14 cellular contexts compared by ENCODE assay signal in the genomic region with DNA sequence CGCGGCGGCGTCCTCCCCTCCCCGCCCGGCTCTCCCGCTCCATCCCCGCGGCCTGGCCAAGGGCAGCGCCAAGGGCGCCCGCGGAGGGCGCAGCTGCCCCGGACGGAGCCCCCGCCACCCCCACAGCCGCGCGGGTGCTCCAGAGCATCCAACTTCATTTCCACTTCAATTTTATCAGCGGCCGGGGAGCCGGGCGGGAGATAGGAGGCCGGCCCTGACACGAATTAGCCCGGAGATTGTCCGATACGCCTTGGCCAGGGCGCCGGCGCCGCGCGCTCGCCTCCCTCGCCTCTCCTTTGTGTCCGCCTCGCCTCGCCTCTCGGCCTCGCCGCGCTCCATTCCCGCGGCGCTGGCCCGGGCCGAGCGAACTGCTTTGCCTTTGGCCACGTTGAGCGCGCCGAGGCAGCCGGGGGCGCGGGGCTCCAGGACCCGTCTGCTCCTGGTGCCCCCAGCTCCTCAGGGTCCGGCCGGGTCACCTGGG.
DNase-seq lines count a peak whose midpoint lies in the region; ATAC-seq, FAIRE-seq and TF ChIP-seq lines count a peak whose summit lies in the region.
"Had no signal": no experiment of that assay in that cellular context is flagged by ENCODE, and none has a peak within 500 bp of the region (broad histone marks: within the 10 kb centered on the region; RNA-seq: fewer than 3 reads in every experiment).

No MANE protein-coding gene starts in this region.

- peaks cover 3% of the 10 kb centered on the region for H3K4me1 ChIP-seq in ACC112 (ENCODE audit: control insufficient read depth, insufficient read depth, low read length, unreplicated experiment)
- H3K4me1 ChIP-seq in K562 (replicated peaks in 1 of 2; ENCODE audit: control insufficient read depth in 2 of 2, insufficient read depth in 2 of 2, low read length in 2 of 2) = peaks cover 0 to 9% of the 10 kb centered on the region in 2 experiments; a peak in 2 of 5 replicates
- H3K4me1 ChIP-seq in keratinocyte (ENCODE audit: control insufficient read depth, extremely low read depth, insufficient read depth, low read length) = peaks cover 4% of the 10 kb centered on the region

- no peaks in the 10 kb centered on the region for H3K9me3 ChIP-seq in K562 (replicated peaks; ENCODE audit: control insufficient read depth, insufficient read depth, low read depth, low read length)
- no peaks in the 10 kb centered on the region for H3K9me3 ChIP-seq in keratinocyte (ENCODE audit: control insufficient read depth, low read depth, low read length)
- H3K9me3 ChIP-seq: neutrophil had no signal

- H3K4me2 ChIP-seq in K562 (ENCODE audit: insufficient read depth, low read length) = no peak overlapping the region
- peak overlapping the region; percentile 47 for H3K4me2 ChIP-seq in keratinocyte (ENCODE audit: control insufficient read depth, extremely low read depth, insufficient read depth, low read depth, low read length)

- no peak for FAIRE-seq in K562 (lab: Jason Lieb, UNC)
- no peak for FAIRE-seq in keratinocyte (lab: Jason Lieb, UNC)
- FAIRE-seq: colon, GM12878, TTC549 had no signal

- no TSS peak for BruUV-seq in K562 (replicated peaks; lab: Mats Ljungman, UMichigan)

- WGBS in K562 (ENCODE audit: insufficient coverage, low coverage, missing lambda C conversion rate) = 8% methylated on average over 29 of the region's 60 CpGs

- no peak for TF ChIP-seq RAD21 in K562 (CRISPR knock-in tag; conservative IDR thresholded peaks at IDR 0.05 in 1 of 2, IDR thresholded peaks at IDR 0.05 in 1 of 2)

- CTCF ChIA-PET in K562 (lab: Yijun Ruan, JAX; ENCODE audit: low intra/inter-chr PET ratio) = no interaction called here

- peaks cover 92% of the 10 kb centered on the region for H3K27me3 ChIP-seq in ACC112 (ENCODE audit: insufficient read depth, low read length)
- H3K27me3 ChIP-seq in H7 (ENCODE audit: control insufficient read depth, insufficient read depth, low read length) = peaks cover 34% of the 10 kb centered on the region
- H3K27me3 ChIP-seq in K562 (ENCODE audit: control insufficient read depth in 2 of 2, insufficient read depth in 2 of 2, low read length in 2 of 2) = peaks cover 26 to 49% of the 10 kb centered on the region in 2 experiments
- peaks cover 65% of the 10 kb centered on the region for H3K27me3 ChIP-seq in keratinocyte (ENCODE audit: control insufficient read depth, extremely low read depth, insufficient read depth, low read length)

- in situ Hi-C loops in K562 (cut with MboI) = no loop called here

- POLR2A ChIA-PET in K562 (lab: Yijun Ruan, JAX) = no interaction called here

- ATAC-seq in K562 (no peak), HG03097 (IDR thresholded peaks at IDR 0.05; ENCODE audit: low FRiP score, unreplicated experiment) (no peak), GM21515 (IDR thresholded peaks at IDR 0.05; ENCODE audit: unreplicated experiment) (no peak)
- no peak for ATAC-seq in activated T-cell treated with anti-CD3 and anti-CD28 coated beads, Interleukin-2, amount 50 U/mL, for 4 hours
- ATAC-seq: GM12878 had no signal

- no peaks in the 10 kb centered on the region for H3K9me3 Mint-ChIP-seq in activated T-cell treated with anti-CD3 and anti-CD28 coated beads, Interleukin-2, amount 50 U/mL, for 4 hours
- H3K9me3 Mint-ChIP-seq: activated T-helper 1 cell treated with anti-CD3 and anti-CD28 coated beads, Interleukin-12 subunit alpha, Interleukin-12 subunit beta, Interleukin-2, Interleukin-4 antibody, amounts not matched to agents 30 ng/mL and 10 ng/mL and 1 ng/mL, durations not matched to agents 14 hours and 24 hours and 36 hours had no signal

- no peaks in the 10 kb centered on the region for H3K4me1 Mint-ChIP-seq in activated T-cell treated with anti-CD3 and anti-CD28 coated beads, Interleukin-2, amount 50 U/mL, for 4 hours (ENCODE audit: low read depth)
- H3K4me1 Mint-ChIP-seq: CD4-positive, alpha-beta memory T cell had no signal

- H2AFZ ChIP-seq in ACC112 (ENCODE audit: low read length, unreplicated experiment) (no peak overlapping the region), K562 (ENCODE audit: low read depth, low read length) (no peak overlapping the region), keratinocyte (ENCODE audit: control insufficient read depth, low read length) (no peak overlapping the region)

- H3K36me3 Mint-ChIP-seq in activated T-cell treated with anti-CD3 and anti-CD28 coated beads, Interleukin-2, amount 50 U/mL, for 4 hours (ENCODE audit: insufficient read depth) = no peaks in the 10 kb centered on the region
- H3K36me3 Mint-ChIP-seq: CD4-positive, alpha-beta memory T cell had no signal

- H4K20me1 ChIP-seq in K562 (replicated peaks; ENCODE audit: control insufficient read depth, insufficient read depth, low read length) (peaks cover 13% of the 10 kb centered on the region; the same call in 1 of the 2 replicates), keratinocyte (ENCODE audit: control insufficient read depth, extremely low read depth, insufficient read depth, low read length) (no peaks in the 10 kb centered on the region)

- H3K27ac ChIP-seq in ACC112 (ENCODE audit: low read depth, low read length) (no peak overlapping the region), K562 (ENCODE audit: extremely low read depth, low read depth, low read length) (no peak overlapping the region), keratinocyte (ENCODE audit: control insufficient read depth, insufficient read depth, low read length) (no peak overlapping the region)
- H3K27ac ChIP-seq: neutrophil had no signal

- dilution Hi-C loops in keratinocyte (cut with MboI; ENCODE audit: extremely low pct_ligation_motif_present, low sequenced_read_pairs) = no loop called here

- intact Hi-C loops in K562 (cut with micrococcal nuclease) = no loop called here

- peaks cover 69% of the 10 kb centered on the region for H3K27me3 Mint-ChIP-seq in activated T-cell treated with anti-CD3 and anti-CD28 coated beads, Interleukin-2, amount 50 U/mL, for 4 hours (ENCODE audit: low read depth)

- H3K9ac ChIP-seq in K562 (ENCODE audit: insufficient read depth in 1 of 2, low read depth in 2 of 2, low read length in 2 of 2) (no peak overlapping the region; a peak in 1 of 4 replicates), keratinocyte (ENCODE audit: control insufficient read depth, extremely low read depth, insufficient read depth, low read length) (no peak overlapping the region)

- TF ChIP-seq POLR2A in K562 (conservative IDR thresholded peaks at IDR 0.05) = no peak

- H3K79me2 ChIP-seq in ACC112 (ENCODE audit: control insufficient read depth, insufficient read depth, low read length, unreplicated experiment) (no peaks in the 10 kb centered on the region), K562 (ENCODE audit: control insufficient read depth, insufficient read depth, low read length) (no peaks in the 10 kb centered on the region), keratinocyte (ENCODE audit: control insufficient read depth, insufficient read depth, low read length) (no peaks in the 10 kb centered on the region)

- no peak for TF ChIP-seq EP300 in K562 (IDR thresholded peaks at IDR 0.05; ENCODE audit: low read length)

- peak overlapping the region; percentile 67 for H3K4me3 ChIP-seq in ACC112 (ENCODE audit: low read depth, low read length)
- H3K4me3 ChIP-seq in H7 (ENCODE audit: insufficient read depth, low read depth, low read length) = peak overlapping the region; percentile 56
- H3K4me3 ChIP-seq in K562 = no peak overlapping the region
- peak overlapping the region; percentile 19 to 57 (median 46) for H3K4me3 ChIP-seq in keratinocyte (ENCODE audit: control insufficient read depth in 2 of 3, extremely low read depth in 1 of 3, insufficient read depth in 2 of 3, low read depth in 1 of 3, low read length in 3 of 3)
- H3K4me3 ChIP-seq: GM12878 had no signal

- no peaks in the 10 kb centered on the region for H3K9me1 ChIP-seq in K562 (ENCODE audit: control insufficient read depth, insufficient read depth, low read length)
- H3K9me1 ChIP-seq in keratinocyte (ENCODE audit: control insufficient read depth, extremely low read depth, insufficient read depth, low read length) = no peaks in the 10 kb centered on the region

- no peaks in the 10 kb centered on the region for H3K36me3 ChIP-seq in ACC112 (ENCODE audit: insufficient read depth, low read length)
- no peaks in the 10 kb centered on the region for H3K36me3 ChIP-seq in H7 (replicated peaks; ENCODE audit: control insufficient read depth, insufficient read depth, low read length)
- no peaks in the 10 kb centered on the region for H3K36me3 ChIP-seq in K562 (ENCODE audit: control insufficient read depth, insufficient read depth, low read length)
- H3K36me3 ChIP-seq in keratinocyte (ENCODE audit: control insufficient read depth in 2 of 2, extremely low read depth in 1 of 2, insufficient read depth in 2 of 2, low read length in 2 of 2) = no peaks in the 10 kb centered on the region
- H3K36me3 ChIP-seq: neutrophil had no signal

- no peak overlapping the region for H3K4me3 Mint-ChIP-seq in activated T-cell treated with anti-CD3 and anti-CD28 coated beads, Interleukin-2, amount 50 U/mL, for 4 hours
- H3K4me3 Mint-ChIP-seq: activated T-helper 1 cell treated with anti-CD3 and anti-CD28 coated beads, Interleukin-12 subunit alpha, Interleukin-12 subunit beta, Interleukin-2, Interleukin-4 antibody, amounts not matched to agents 30 ng/mL and 10 ng/mL and 1 ng/mL, durations not matched to agents 14 hours and 24 hours and 36 hours; CD4-positive, alpha-beta memory T cell had no signal

- TF ChIP-seq CTCF in K562 (IDR thresholded peaks at IDR 0.05 in 2 of 3, conservative IDR thresholded peaks at IDR 0.05 in 1 of 3; ENCODE audit: insufficient read depth in 2 of 3, low read depth in 1 of 3, low read length in 3 of 3) = no peak
- TF ChIP-seq CTCF in keratinocyte (optimal IDR thresholded peaks at IDR 0.05 in 1 of 3, IDR thresholded peaks at IDR 0.05 in 1 of 3, conservative IDR thresholded peaks at IDR 0.05 in 1 of 3; ENCODE audit: extremely low read depth in 1 of 3, insufficient read depth in 2 of 3, low read length in 3 of 3) = no peak

- DNase-seq in H7 (peak; percentile 89), K562 (ENCODE audit: extremely low read depth in 1 of 4, low spot score in 3 of 4) (peak; percentile 6 to 43 (median 33)), keratinocyte (ENCODE audit: low read depth, low spot score) (no peak)
- DNase-seq in activated T-cell treated with anti-CD3 and anti-CD28 coated beads, Interleukin-2, amount 50 U/mL, for 4 hours = no peak
- no peak for DNase-seq in stimulated activated CD4-positive, alpha-beta T cell treated with anti-CD3 and anti-CD28 coated beads, Interleukin-12 subunit alpha, Interleukin-12 subunit beta, amount 100 ng/mL, for 4 hours
- DNase-seq: CD4-positive, alpha-beta memory T cell had no signal

TF ChIP-seq in K562, 482 proteins besides CTCF, POLR2A, EP300 and RAD21 (continues in another document):
- TF ChIP-seq MTF1 (CRISPR knock-in tag; IDR thresholded peaks at IDR 0.05; ENCODE audit: borderline replicate concordance) (no peak), RFX7 (CRISPR knock-in tag; IDR thresholded peaks at IDR 0.05) (no peak), ZNF551 (CRISPR knock-in tag; IDR thresholded peaks at IDR 0.05) (no peak)

Comparison
In these comparisons a context has a peak if more than half of its experiments do, and no peak if none do; other contexts are left out.
1. DNase-seq: peak in H7 (single experiment) and K562 (4 of 4); none in keratinocyte (single experiment), activated T-cell treated with anti-CD3 and anti-CD28 coated beads, Interleukin-2, amount 50 U/mL, for 4 hours (single experiment) and stimulated activated CD4-positive, alpha-beta T cell treated with anti-CD3 and anti-CD28 coated beads, Interleukin-12 subunit alpha, Interleukin-12 subunit beta, amount 100 ng/mL, for 4 hours (single experiment).